15 cellular contexts compared by ENCODE assay signal in genomic region chr2:158931577-158931976, GRCh38. TPM values are rescaled to one million over a fixed set of nuclear protein-coding genes. Genes with fewer than 3 reads are reported as not detected.
A peak's percentile ranks its signal among the peaks of the same experiment; 100 is the strongest.
DNase-seq lines count a peak whose midpoint lies in the region; ATAC-seq, FAIRE-seq and TF ChIP-seq lines count a peak whose summit lies in the region.
"Had no signal": no experiment of that assay in that cellular context is flagged by ENCODE, and none has a peak within 500 bp of the region (broad histone marks: within the 10 kb centered on the region; RNA-seq: fewer than 3 reads in every experiment).

No MANE protein-coding gene starts in this region.

- no peaks in the 10 kb centered on the region for H3K36me3 ChIP-seq in astrocyte (ENCODE audit: insufficient read depth, low read length)
- H3K36me3 ChIP-seq: right atrium auricular region, transverse colon had no signal

- ATAC-seq in HG03095 (IDR thresholded peaks at IDR 0.05; ENCODE audit: unreplicated experiment) (no peak), GM18870 (IDR thresholded peaks at IDR 0.05; ENCODE audit: unreplicated experiment) (no peak)
- ATAC-seq: mucosa of descending colon had no signal

- H3K4me1 Mint-ChIP-seq in astrocyte (ENCODE audit: low read depth, unreplicated experiment): peaks cover 26% of the 10 kb centered on the region

- TF ChIP-seq CTCF in astrocyte (IDR thresholded peaks at IDR 0.05; ENCODE audit: insufficient read depth, low read depth, low read length): no peak

- H3K4me3 Mint-ChIP-seq in astrocyte (ENCODE audit: unreplicated experiment): no peak overlapping the region
- H3K4me3 Mint-ChIP-seq: activated naive CD4-positive, alpha-beta T cell treated with anti-CD3 and anti-CD28 coated beads, Interleukin-2, amount 10 ng/mL, durations not matched to agents 7 days and 5 days had no signal

- H2AFZ ChIP-seq in astrocyte (ENCODE audit: low read depth, low read length): no peak overlapping the region

- H3K27ac ChIP-seq in astrocyte (ENCODE audit: low read depth, low read length): peak overlapping the region; percentile 65
- H3K27ac ChIP-seq: right atrium auricular region, transverse colon had no signal

- no peaks in the 10 kb centered on the region for H3K9me3 ChIP-seq in astrocyte (ENCODE audit: insufficient read depth, low read depth, low read length)
- H3K9me3 ChIP-seq: transverse colon had no signal

- H3K27ac Mint-ChIP-seq in astrocyte (ENCODE audit: unreplicated experiment): peak overlapping the region; percentile 79
- H3K27ac Mint-ChIP-seq: activated naive CD4-positive, alpha-beta T cell treated with anti-CD3 and anti-CD28 coated beads, Interleukin-2, amount 10 ng/mL, durations not matched to agents 7 days and 5 days had no signal

- H3K36me3 Mint-ChIP-seq in astrocyte (ENCODE audit: low read depth, unreplicated experiment): peaks cover 1% of the 10 kb centered on the region
- H3K36me3 Mint-ChIP-seq: activated naive CD4-positive, alpha-beta T cell treated with anti-CD3 and anti-CD28 coated beads, Interleukin-2, amount 10 ng/mL, durations not matched to agents 7 days and 5 days had no signal

- no peaks in the 10 kb centered on the region for H3K27me3 Mint-ChIP-seq in astrocyte (ENCODE audit: low read depth, unreplicated experiment)

- peak overlapping the region; percentile 71 for H3K4me2 ChIP-seq in astrocyte (ENCODE audit: low read length)

- peak overlapping the region; percentile 60 for H3K9ac ChIP-seq in astrocyte (ENCODE audit: low read length)

- no peaks in the 10 kb centered on the region for H3K27me3 ChIP-seq in astrocyte (ENCODE audit: insufficient read depth, low read length)
- H3K27me3 ChIP-seq: right atrium auricular region, transverse colon had no signal

- H3K79me2 ChIP-seq in astrocyte (ENCODE audit: insufficient read depth, low read length): no peaks in the 10 kb centered on the region

- DNase-seq in AG08396 (ENCODE audit: low spot score): peak; percentile 49
- peak; percentile 81 for DNase-seq in LHCN-M2 (ENCODE audit: low read depth)
- DNase-seq in astrocyte (ENCODE audit: low read depth): peak; percentile 85
- peak; percentile 59 for DNase-seq in kidney tubule cell (ENCODE audit: low spot score)
- no peak for DNase-seq in NK-92 (lab: John Stamatoyannopoulos, UW; ENCODE audit: unreplicated experiment)
- no peak for DNase-seq in NCI-H2227 treated with DMSO at 0.1 percent for 48 hours (lab: John Stamatoyannopoulos, UW)
- DNase-seq: activated naive CD4-positive, alpha-beta T cell treated with anti-CD3 and anti-CD28 coated beads, Interleukin-2, amount 10 ng/mL, durations not matched to agents 7 days and 5 days; C1 segment of cervical spinal cord; GF-D8; hypothalamus; mucosa of descending colon; transverse colon had no signal

- H3K9me3 Mint-ChIP-seq in astrocyte (ENCODE audit: unreplicated experiment): peaks cover 5% of the 10 kb centered on the region

- H3K4me3 ChIP-seq in astrocyte (ENCODE audit: insufficient read depth, low read depth, low read length): no peak overlapping the region
- H3K4me3 ChIP-seq: mucosa of descending colon, right atrium auricular region, transverse colon had no signal

- H4K20me1 ChIP-seq in astrocyte (ENCODE audit: insufficient read depth, low read length): no peaks in the 10 kb centered on the region

- FAIRE-seq in astrocyte (lab: Jason Lieb, UNC): peak; percentile 26

- peaks cover 21% of the 10 kb centered on the region for H3K4me1 ChIP-seq in astrocyte (ENCODE audit: insufficient read depth, low read length)
- H3K4me1 ChIP-seq: transverse colon had no signal

RNA-seq across cellular contexts. Expression of gene TANC1, which starts 36.9 kb away (rescaled TPM):
- total RNA-seq in LHCN-M2 (2014; rRNA removed) (9.3 and 12.4 TPM in 2 replicates), astrocyte (45.0 and 45.2 TPM in 2 replicates)
- polyA plus RNA-seq in LHCN-M2 (2012): 7.0 TPM

Comparison
In these comparisons a context has a peak if more than half of its experiments do, and no peak if none do; other contexts are left out.
1. DNase-seq: peak in AG08396 (single experiment), LHCN-M2 (single experiment), astrocyte (single experiment) and kidney tubule cell (single experiment); none in NK-92 (single experiment) and NCI-H2227 treated with DMSO at 0.1 percent for 48 hours (single experiment).